8 cellular contexts compared by ENCODE assay signal in genomic region chr11:69010964-69011623, GRCh38. TPM values are rescaled to one million over a fixed set of nuclear protein-coding genes. Genes with fewer than 3 reads are reported as not detected.
DNase-seq lines count a peak whose midpoint lies in the region; ATAC-seq, FAIRE-seq and TF ChIP-seq lines count a peak whose summit lies in the region.

No MANE protein-coding gene starts in this region.

- H3K27ac ChIP-seq in GM12878 (ENCODE audit: control insufficient read depth, insufficient read depth) (no peak overlapping the region), skeletal muscle tissue (ENCODE audit: low read depth, low read length) (peak overlapping the region; percentile 74)

- no peak for TF ChIP-seq EP300 in GM12878 (IDR thresholded peaks at IDR 0.05; ENCODE audit: borderline replicate concordance in 1 of 2, control insufficient read depth in 1 of 2, low read depth in 2 of 2, low read length in 2 of 2)

- H3K36me3 ChIP-seq in GM12878 (ENCODE audit: control insufficient read depth in 2 of 2, insufficient read depth in 2 of 2, low read length in 1 of 2) (no peaks in the 10 kb centered on the region), skeletal muscle tissue (ENCODE audit: control insufficient read depth in 3 of 3, insufficient read depth in 3 of 3, low read length in 3 of 3) (no peaks in the 10 kb centered on the region)

- no peak overlapping the region for H2AFZ ChIP-seq in GM12878 (ENCODE audit: control insufficient read depth, low read depth, low read length)

- no peak for FAIRE-seq in GM12878 (lab: Jason Lieb, UNC)

- intact Hi-C loops in GM12878 (cut with micrococcal nuclease; ENCODE audit: unreplicated experiment): no loop called here

- 17% methylated on average over 36 of the region's 43 CpGs for WGBS in GM12878 (ENCODE audit: insufficient coverage, insufficient replicate concordance, low lambda C conversion rate, missing lambda C conversion rate)

- no peaks in the 10 kb centered on the region for H4K20me1 ChIP-seq in GM12878 (ENCODE audit: control insufficient read depth, insufficient read depth)

- SMC1A ChIA-PET in GM12878 (lab: Charles Lee; ENCODE audit: uncharacterized antibody, unreplicated experiment): no interaction called here

- no peaks in the 10 kb centered on the region for H3K79me2 ChIP-seq in GM12878 (ENCODE audit: control insufficient read depth, insufficient read depth, low read length)

- ATAC-seq in GM12878: peak; percentile 68
- no peak for ATAC-seq in GM18517 (IDR thresholded peaks at IDR 0.05; ENCODE audit: unreplicated experiment)
- no peak for ATAC-seq in HG03175 (IDR thresholded peaks at IDR 0.05; ENCODE audit: unreplicated experiment)
- ATAC-seq in HG03095 (IDR thresholded peaks at IDR 0.05; ENCODE audit: unreplicated experiment): no peak

- DNase-seq in EH (ENCODE audit: low read depth) (peak; percentile 91), NCI-H526 treated with DMSO at 0.1 percent for 48 hours (lab: John Stamatoyannopoulos, UW) (peak; percentile 49), GM12878 (ENCODE audit: low read depth, low spot score) (no peak)

- TF ChIP-seq RAD21 in GM12878 (IDR thresholded peaks at IDR 0.05; ENCODE audit: insufficient read depth, low read depth, low read length): no peak

- H3K4me1 ChIP-seq in GM12878 (ENCODE audit: control insufficient read depth, insufficient read depth, low read length) (no peaks in the 10 kb centered on the region), skeletal muscle tissue (ENCODE audit: control insufficient read depth in 3 of 3, insufficient read depth in 3 of 3, low read length in 3 of 3) (peaks cover 27 to 42% (median 28%) of the 10 kb centered on the region in 3 donors)

- no peak overlapping the region for H3K4me2 ChIP-seq in GM12878 (ENCODE audit: control insufficient read depth, insufficient read depth)

- BruUV-seq in GM12878 (replicated peaks; lab: Mats Ljungman, UMichigan): no TSS peak

- TF ChIP-seq POLR2A in GM12878 (IDR thresholded peaks at IDR 0.05; ENCODE audit: low read depth, low read length): no peak

- POLR2A ChIA-PET in GM12878 (lab: Charles Lee): no interaction called here

- H3K27me3 ChIP-seq in GM12878 (replicated peaks in 1 of 2; ENCODE audit: control insufficient read depth in 2 of 2, insufficient read depth in 2 of 2, low read length in 1 of 2): peaks cover 4 to 6% of the 10 kb centered on the region in 2 experiments; a peak in 3 of 4 replicates
- peaks cover 42 to 70% (median 53%) of the 10 kb centered on the region in 3 donors for H3K27me3 ChIP-seq in skeletal muscle tissue (ENCODE audit: control insufficient read depth in 3 of 3, insufficient read depth in 3 of 3, low read length in 3 of 3)

- in situ Hi-C loops in GM12878 (cut with MboI): no loop called here

- H3K9ac ChIP-seq in GM12878 (ENCODE audit: control insufficient read depth, insufficient read depth, low read length) (no peak overlapping the region), skeletal muscle tissue (ENCODE audit: low read depth in 1 of 3, low read length in 3 of 3) (peak overlapping the region; percentile 20 to 76 (median 56))

- H3K9me3 ChIP-seq in GM12878 (replicated peaks; ENCODE audit: control insufficient read depth, insufficient read depth, low read length) (no peaks in the 10 kb centered on the region), iPS-18c (ENCODE audit: control insufficient read depth, insufficient read depth, low read length) (peaks cover 6% of the 10 kb centered on the region), skeletal muscle tissue (ENCODE audit: control insufficient read depth in 3 of 3, low read length in 3 of 3) (no peaks in the 10 kb centered on the region)

- RAD21 ChIA-PET in GM12878 (lab: Charles Lee; ENCODE audit: unreplicated experiment): no interaction called here

- no peak for TF ChIP-seq CTCF in GM12878 (IDR thresholded peaks at IDR 0.05 in 2 of 3, conservative IDR thresholded peaks at IDR 0.05 in 1 of 3; ENCODE audit: control insufficient read depth in 2 of 3, extremely low read depth in 1 of 3, insufficient read depth in 1 of 3, low read depth in 3 of 3, low read length in 3 of 3)

- CTCF ChIA-PET in GM12878 (lab: Yijun Ruan, JAX): interaction anchor here (0.5 kb wide), 1 partner anchor 59 kb away, joined by 3 read pairs; no protein-coding TSS in a partner anchor

- H3K4me3 ChIP-seq in GM12878 (no peak overlapping the region), iPS-18c (ENCODE audit: insufficient read depth, low read depth, low read length) (peak overlapping the region; percentile 24), skeletal muscle tissue (ENCODE audit: low read length in 3 of 3) (peak overlapping the region; percentile 44 to 64 (median 54))

TF ChIP-seq in GM12878, 131 proteins besides CTCF, POLR2A, EP300 and RAD21 (continues in another document):
- 0 out of 4 replicates have a peak, but pooled peaks of 1 of the 2 experiments have one; percentile 15 for TF ChIP-seq BHLHE40 (IDR thresholded peaks at IDR 0.05; ENCODE audit: borderline replicate concordance in 1 of 2, low read depth in 2 of 2, low read length in 1 of 2)
- TF ChIP-seq BRCA1 (IDR thresholded peaks at IDR 0.05; ENCODE audit: low read depth, low read length): no peak
- peak; percentile 48 for TF ChIP-seq PKNOX1 (IDR thresholded peaks at IDR 0.05)

RNA-seq across cellular contexts. Expression of gene MRGPRF, which starts 2.0 kb away (rescaled TPM):
- total RNA-seq in GM12878 (2013; cell fraction: nucleolus; rRNA removed): not detected in 2 replicates
- total RNA-seq in GM12878 (2014; rRNA removed): not detected in 2 replicates
- not detected in 2 replicates for total RNA-seq in GM12878 (2014; rRNA removed; fragmentation: Illumina TruSeq; extraction: Trizol)
- total RNA-seq in GM12878 (2021): not detected in 2 replicates
- not detected for polyA plus RNA-seq in GM12878 (2011; ENCODE audit: low read depth)
- polyA plus RNA-seq in GM12878 (2011; rRNA removed): not detected in 2 replicates
- not detected in 2 replicates for polyA plus RNA-seq in GM12878 (2011; cell fraction: cytosol; rRNA removed)
- polyA plus RNA-seq in GM12878 (2011; cell fraction: nucleus; rRNA removed): not detected in 2 replicates
- polyA plus RNA-seq in GM12878 (2012): not detected in 2 replicates
- not detected in 2 replicates for polyA plus RNA-seq in GM12878 (2014; fragmentation: Illumina TruSeq; extraction: Trizol)
- not detected for polyA plus RNA-seq in GM12878 (2014; fragmentation: Nextera tagmentation; extraction: Ambion mirVana)
- not detected in 2 replicates for polyA plus RNA-seq in GM12878 (2014; rRNA removed)
- not detected for polyA plus RNA-seq in GM12878 (2016; fragmentation: Nextera tagmentation; extraction: Ambion mirVana)
- not detected in 2 replicates for polyA minus RNA-seq in GM12878 (2011; rRNA and poly(A)+ RNA removed)
- not detected in 2 replicates for polyA minus RNA-seq in GM12878 (2011; cell fraction: cytosol; rRNA and poly(A)+ RNA removed)
- polyA minus RNA-seq in GM12878 (2011; cell fraction: nucleus; rRNA and poly(A)+ RNA removed): not detected in 2 replicates
- total RNA-seq in skeletal muscle tissue: 16.7 TPM

RNA-seq across cellular contexts. Expression of gene MRGPRD, which starts 30.3 kb away (rescaled TPM):
- total RNA-seq in GM12878 (2013; cell fraction: nucleolus; rRNA removed): not detected in 2 replicates
- not detected in 2 replicates for total RNA-seq in GM12878 (2014; rRNA removed)
- not detected in 2 replicates for total RNA-seq in GM12878 (2014; rRNA removed; fragmentation: Illumina TruSeq; extraction: Trizol)
- not detected in 2 replicates for total RNA-seq in GM12878 (2021)
- not detected for polyA plus RNA-seq in GM12878 (2011; ENCODE audit: low read depth)
- not detected in 2 replicates for polyA plus RNA-seq in GM12878 (2011; rRNA removed)
- not detected in 2 replicates for polyA plus RNA-seq in GM12878 (2011; cell fraction: cytosol; rRNA removed)
- polyA plus RNA-seq in GM12878 (2011; cell fraction: nucleus; rRNA removed): not detected in 2 replicates
- polyA plus RNA-seq in GM12878 (2012): not detected in 2 replicates
- not detected in 2 replicates for polyA plus RNA-seq in GM12878 (2014; fragmentation: Illumina TruSeq; extraction: Trizol)
- not detected for polyA plus RNA-seq in GM12878 (2014; fragmentation: Nextera tagmentation; extraction: Ambion mirVana)
- not detected in 2 replicates for polyA plus RNA-seq in GM12878 (2014; rRNA removed)
- polyA plus RNA-seq in GM12878 (2016; fragmentation: Nextera tagmentation; extraction: Ambion mirVana): not detected
- polyA minus RNA-seq in GM12878 (2011; rRNA and poly(A)+ RNA removed): not detected in 2 replicates
- polyA minus RNA-seq in GM12878 (2011; cell fraction: cytosol; rRNA and poly(A)+ RNA removed): not detected in 2 replicates
- polyA minus RNA-seq in GM12878 (2011; cell fraction: nucleus; rRNA and poly(A)+ RNA removed): not detected in 2 replicates
- total RNA-seq in skeletal muscle tissue: not detected

RNA-seq across cellular contexts. Expression of gene TPCN2, which starts 37.6 kb away (rescaled TPM):
- total RNA-seq in GM12878 (2013; cell fraction: nucleolus; rRNA removed): 108 and 127 TPM in 2 replicates
- total RNA-seq in GM12878 (2014; rRNA removed): 8.2 and 10.4 TPM in 2 replicates
- total RNA-seq in GM12878 (2014; rRNA removed; fragmentation: Illumina TruSeq; extraction: Trizol): 5.7 and 6.5 TPM in 2 replicates
- 16.3 and 18.4 TPM in 2 replicates for total RNA-seq in GM12878 (2021)
- polyA plus RNA-seq in GM12878 (2011; ENCODE audit: low read depth): 6.3 TPM
- 11.9 and 18.3 TPM in 2 replicates for polyA plus RNA-seq in GM12878 (2011; rRNA removed)
- 15.3 and 17.0 TPM in 2 replicates for polyA plus RNA-seq in GM12878 (2011; cell fraction: cytosol; rRNA removed)
- 127 and 138 TPM in 2 replicates for polyA plus RNA-seq in GM12878 (2011; cell fraction: nucleus; rRNA removed)
- polyA plus RNA-seq in GM12878 (2012): 10.9 and 14.3 TPM in 2 replicates
- polyA plus RNA-seq in GM12878 (2014; fragmentation: Illumina TruSeq; extraction: Trizol): 6.2 and 8.3 TPM in 2 replicates
- polyA plus RNA-seq in GM12878 (2014; fragmentation: Nextera tagmentation; extraction: Ambion mirVana): 1 to 10 TPM; 1.7 to 2.4 TPM
- polyA plus RNA-seq in GM12878 (2014; rRNA removed): 13.5 and 16.2 TPM in 2 replicates
- polyA plus RNA-seq in GM12878 (2016; fragmentation: Nextera tagmentation; extraction: Ambion mirVana): 1 to 10 TPM; 7.9 to 8.5 TPM
- polyA minus RNA-seq in GM12878 (2011; rRNA and poly(A)+ RNA removed): 13.0 and 19.8 TPM in 2 replicates
- polyA minus RNA-seq in GM12878 (2011; cell fraction: cytosol; rRNA and poly(A)+ RNA removed): 4.8 and 6.2 TPM in 2 replicates
- 30.7 and 43.1 TPM in 2 replicates for polyA minus RNA-seq in GM12878 (2011; cell fraction: nucleus; rRNA and poly(A)+ RNA removed)
- 6.8 TPM for total RNA-seq in skeletal muscle tissue

Comparison
In these comparisons a context has a peak if more than half of its experiments do, and no peak if none do; other contexts are left out.
1. RNA of gene MRGPRF, which starts 2.0 kb away (total RNA-seq): 16.7 TPM in skeletal muscle tissue (single experiment); not detected in GM12878; every median in the first group is over 10 times any median in the second.